In the genomic region with DNA sequence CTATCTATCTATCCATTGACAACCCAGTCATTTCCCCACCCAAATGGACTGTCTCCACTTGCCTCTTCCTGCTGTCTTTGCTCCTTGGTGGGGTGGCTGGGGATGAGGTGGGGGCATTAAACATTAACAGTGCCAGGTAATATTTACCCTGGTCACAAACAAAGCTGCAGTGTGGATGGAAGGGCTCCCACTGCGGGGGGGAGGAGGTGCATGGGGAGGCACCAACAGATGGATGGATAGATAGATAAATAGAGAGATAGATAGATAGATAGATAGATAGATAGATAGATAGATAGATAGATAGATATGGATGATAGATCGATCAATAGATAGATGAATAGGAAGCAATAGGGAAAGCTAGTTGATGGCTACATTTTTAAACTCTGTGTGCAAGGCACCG, we compare ENCODE assay signal across 21 cellular contexts. TPM values are rescaled to one million over a fixed set of nuclear protein-coding genes. Genes with fewer than 3 reads are reported as not detected.
DNase-seq lines count a peak whose midpoint lies in the region; ATAC-seq, FAIRE-seq and TF ChIP-seq lines count a peak whose summit lies in the region.
"Had no signal": no experiment of that assay in that cellular context is flagged by ENCODE, and none has a peak within 500 bp of the region (broad histone marks: within the 10 kb centered on the region; RNA-seq: fewer than 3 reads in every experiment).

No MANE protein-coding gene starts in this region.

- H3K36me3 ChIP-seq in Loucy (ENCODE audit: insufficient read depth, low read length) (no peaks in the 10 kb centered on the region), kidney (ENCODE audit: control insufficient read depth in 1 of 2, insufficient read depth in 2 of 2, low read length in 2 of 2) (peaks cover 0 to 17% of the 10 kb centered on the region in 2 donors), stomach (no peaks in the 10 kb centered on the region)

- TF ChIP-seq CTCF in Loucy (conservative IDR thresholded peaks at IDR 0.05; ENCODE audit: low read length) (no peak), kidney (IDR thresholded peaks at IDR 0.05; ENCODE audit: borderline replicate concordance, extremely low read depth, insufficient read depth) (no peak), stomach (IDR thresholded peaks at IDR 0.05) (no peak)

- DNase-seq in activated CD8-positive, alpha-beta memory T cell treated with anti-CD3 and anti-CD28 coated beads for 24 hours: peak; percentile 53
- no peak for DNase-seq in activated CD8-positive, alpha-beta memory T cell treated with anti-CD3 and anti-CD28 coated beads, Interleukin-2, amount 50 U/mL, for 48 hours
- DNase-seq in kidney: peak; percentile 77
- peak; percentile 11 for DNase-seq in stomach
- no peak for DNase-seq in NCI-H2227 (lab: John Stamatoyannopoulos, UW; ENCODE audit: unreplicated experiment)
- DNase-seq: activated gamma-delta T cell; H7; NCI-H1930; NCI-H510A treated with DMSO at 0.1 percent for 48 hours; nephron progenitor cell; psoas muscle; SHP77 treated with DMSO at 0.1 percent for 48 hours; stimulated activated CD4-positive, alpha-beta T cell treated with anti-CD3 and anti-CD28 coated beads, Interleukin-4, amount 100 ng/mL, for 4 hours had no signal

- H3K4me3 ChIP-seq in Loucy (ENCODE audit: low read length, poor library complexity, severe bottlenecking) (peak overlapping the region; percentile 66), kidney (ENCODE audit: low read length in 2 of 2) (peak overlapping the region; percentile 44 to 74), stomach (no peak overlapping the region)
- H3K4me3 ChIP-seq: psoas muscle had no signal

- no peak for ATAC-seq in esophagus mucosa
- no peak for ATAC-seq in GM18867 (IDR thresholded peaks at IDR 0.05; ENCODE audit: unreplicated experiment)
- ATAC-seq: psoas muscle, WTC11 had no signal

- H3K9me2 ChIP-seq in Loucy (replicated peaks; ENCODE audit: low read depth, low read length): no peaks in the 10 kb centered on the region

- TF ChIP-seq EP300 in stomach (IDR thresholded peaks at IDR 0.05): no peak

- H3K27me3 ChIP-seq in Loucy (ENCODE audit: insufficient read depth, low read length, poor library complexity, severe bottlenecking): no peaks in the 10 kb centered on the region
- peaks cover 0 to 22% (median 0%) of the 10 kb centered on the region in 3 donors for H3K27me3 ChIP-seq in stomach

- H3K27ac ChIP-seq in kidney (ENCODE audit: low read depth in 2 of 2, low read length in 2 of 2) (peak overlapping the region; percentile 98), stomach (no peak overlapping the region)
- H3K27ac ChIP-seq: psoas muscle had no signal

- H3K4me2 ChIP-seq in Loucy (ENCODE audit: low read depth, low read length, poor library complexity, severe bottlenecking): peak overlapping the region; percentile 90

- intact Hi-C loops in kidney (cut with DNase I): no loop called here
- intact Hi-C loops in stomach (cut with DNase I; ENCODE audit: low total_unique reads): no loop called here

- no peak for TF ChIP-seq POLR2A in stomach (IDR thresholded peaks at IDR 0.05)

- H3F3A ChIP-seq in Loucy (ENCODE audit: low read depth): peaks cover 8% of the 10 kb centered on the region; the same call in 1 of the 2 replicates

- H2AFZ ChIP-seq in Loucy (ENCODE audit: low read length): no peak overlapping the region

- WGBS in stomach, 5 donors: 69 to 75% (median 73%) methylated on average over 3 of the region's 3 CpGs

- no peak for FAIRE-seq in kidney (lab: Jason Lieb, UNC)
- FAIRE-seq: endometrium, islet of Langerhans had no signal

- H3K79me2 ChIP-seq in Loucy (ENCODE audit: insufficient read depth, low read length): peaks cover 39% of the 10 kb centered on the region

- H3K9me3 ChIP-seq in Loucy (ENCODE audit: insufficient read depth, low read depth, low read length) (no peaks in the 10 kb centered on the region), kidney (ENCODE audit: control insufficient read depth in 1 of 2, low read length in 2 of 2) (no peaks in the 10 kb centered on the region), stomach (no peaks in the 10 kb centered on the region)
- H3K9me3 ChIP-seq: psoas muscle had no signal

- H4K20me1 ChIP-seq in Loucy (ENCODE audit: insufficient read depth, low read length, poor library complexity, severe bottlenecking): no peaks in the 10 kb centered on the region

- H3K9ac ChIP-seq in Loucy (ENCODE audit: low read depth, low read length, poor library complexity, severe bottlenecking) (peak overlapping the region; percentile 79), kidney (ENCODE audit: low read length in 2 of 2) (peak overlapping the region in 1 of 2 donors; percentile 93)

- peaks cover 95% of the 10 kb centered on the region for H3K4me1 ChIP-seq in Loucy (ENCODE audit: insufficient read depth, low read length, poor library complexity, severe bottlenecking)
- peaks cover 19 to 56% of the 10 kb centered on the region in 2 donors for H3K4me1 ChIP-seq in kidney (ENCODE audit: control insufficient read depth in 1 of 2, insufficient read depth in 1 of 2, low read depth in 1 of 2, low read length in 2 of 2)
- H3K4me1 ChIP-seq in stomach: peaks cover 11 to 75% (median 52%) of the 10 kb centered on the region in 4 donors

RNA-seq across cellular contexts. Expression of a gene that starts 2.3 kb away (rescaled TPM):
- 2,527 TPM for total RNA-seq in kidney
- 9,664 TPM for polyA plus RNA-seq in kidney (ENCODE audit: insufficient read depth, low read depth, low replicate concordance)
- total RNA-seq in stomach: 1 to 10 TPM in 1 of 5 donors, under 1 TPM in 1, not detected in 3; 0.45 to 7.0 TPM
- 1 to 10 TPM; 1.0 to 7.8 (median 4.0) TPM for polyA plus RNA-seq in stomach
- total RNA-seq in esophagus mucosa: not detected
- total RNA-seq: A673 had no signal

RNA-seq across cellular contexts. Expression of a gene that starts 29.8 kb away (rescaled TPM):
- total RNA-seq in kidney: 17.3 TPM
- polyA plus RNA-seq in kidney (ENCODE audit: insufficient read depth, low read depth, low replicate concordance): 0.95 TPM
- total RNA-seq in stomach: 1 to 10 TPM in 2 of 5 donors, under 1 TPM in 3; 0.14 to 2.9 (median 0.45) TPM
- polyA plus RNA-seq in stomach: under 1 TPM; 0.08 to 0.75 (median 0.46) TPM
- total RNA-seq in esophagus mucosa: not detected
- total RNA-seq: A673 had no signal

RNA-seq across cellular contexts. Expression of a gene that starts 49.6 kb away (rescaled TPM):
- total RNA-seq in kidney (62.7 TPM), stomach (100 to 1,000 TPM in 1 of 5 donors, 10 to 100 TPM in 4; 12.7 to 187 (median 47.0) TPM), esophagus mucosa (1.6 TPM)
- polyA plus RNA-seq in kidney (ENCODE audit: insufficient read depth, low read depth, low replicate concordance) (57.8 TPM), stomach (10 to 100 TPM; 22.5 to 39.4 (median 25.6) TPM)
- total RNA-seq: T-helper 2 cell treated with Interferon-gamma antibody and Interleukin-4, amounts not matched to agents 100 ng/mL and 5 ng/mL, for 36 hours had no signal

Comparison
In these comparisons a context has a peak if more than half of its experiments do, and no peak if none do; other contexts are left out.
1. DNase-seq: peak in activated CD8-positive, alpha-beta memory T cell treated with anti-CD3 and anti-CD28 coated beads for 24 hours (single experiment), kidney (single experiment) and stomach (single experiment); none in activated CD8-positive, alpha-beta memory T cell treated with anti-CD3 and anti-CD28 coated beads, Interleukin-2, amount 50 U/mL, for 48 hours (single experiment) and NCI-H2227 (single experiment).
2. H3K4me3 ChIP-seq: peak in Loucy (single experiment) and kidney (2 of 2); none in stomach (0 of 4).
3. H3K27ac ChIP-seq: peak in kidney (2 of 2); none in stomach (0 of 5).
4. RNA of a gene that starts 2.3 kb away (total RNA-seq): 2,527 TPM in kidney (single experiment); 0.45 to 7.0 TPM in stomach and not detected in esophagus mucosa (single experiment); every median in the first group is over 100 times any median in the second.